22 cellular contexts compared by ENCODE assay signal in the genomic region with DNA sequence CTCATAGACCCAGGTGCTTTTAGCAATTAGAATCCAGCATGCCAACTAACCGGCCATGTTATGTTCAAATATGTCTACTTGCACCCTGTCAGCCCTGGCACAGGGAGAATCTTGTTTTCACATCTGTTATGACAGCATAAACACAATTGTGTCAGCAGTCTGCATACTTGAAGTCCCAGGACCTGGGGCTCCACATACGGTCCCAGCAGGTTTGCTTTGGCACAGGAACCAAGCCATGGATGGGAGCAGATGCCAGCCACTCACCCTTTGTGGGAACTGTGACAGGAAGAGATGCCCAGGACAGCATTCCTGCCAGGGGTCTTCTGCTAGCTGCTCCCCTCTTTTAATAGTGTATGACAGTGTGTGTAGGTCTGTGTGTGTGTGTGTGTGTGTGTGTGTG.
"Had no signal": no experiment of that assay in that cellular context is flagged by ENCODE, and none has a peak within 500 bp of the region (broad histone marks: within the 10 kb centered on the region; RNA-seq: fewer than 3 reads in every experiment).

No MANE protein-coding gene starts in this region.

- H3K27me3 Mint-ChIP-seq: activated CD8-positive, alpha-beta T cell treated with anti-CD3 and anti-CD28 coated beads for 36 hours; activated naive CD4-positive, alpha-beta T cell treated with anti-CD3 and anti-CD28 coated beads, Interleukin-2, amount 50 U/mL, for 24 hours; activated T-cell treated with anti-CD3 and anti-CD28 coated beads, Interleukin-2, amount 50 U/mL, for 24 hours had no signal

- DNase-seq: activated CD4-positive, alpha-beta T cell treated with anti-CD3 and anti-CD28 coated beads for 4 hours; activated CD8-positive, alpha-beta memory T cell treated with anti-CD3 and anti-CD28 coated beads, Interleukin-2, amount 50 U/mL, for 48 hours; activated CD8-positive, alpha-beta T cell treated with anti-CD3 and anti-CD28 coated beads for 36 hours; activated effector memory CD4-positive, alpha-beta T cell treated with Interleukin-2 at 50 U/mL for 16 hours; activated naive CD4-positive, alpha-beta T cell; activated T-cell treated with anti-CD3 and anti-CD28 coated beads, Interleukin-2, amount 50 U/mL, for 24 hours; aorta; caudate nucleus; MG63; MV-4-11; NCI-H1092 treated with DMSO at 0.1 percent for 48 hours; NCI-H1417 treated with DMSO at 0.1 percent for 48 hours; NCI-H187; NCI-H345; NCI-H510A treated with DMSO at 0.1 percent for 48 hours; NCI-H69; NK-92 treated with Interleukin-12 subunit alpha and Interleukin-12 subunit beta, amount 100 ng/mL, for 24 hours; PC-3; SHP77 treated with DMSO at 0.1 percent for 48 hours had no signal

- H3K27ac Mint-ChIP-seq: activated CD8-positive, alpha-beta T cell treated with anti-CD3 and anti-CD28 coated beads for 36 hours; activated naive CD4-positive, alpha-beta T cell treated with anti-CD3 and anti-CD28 coated beads, Interleukin-2, amount 50 U/mL, for 24 hours; activated T-cell treated with anti-CD3 and anti-CD28 coated beads, Interleukin-2, amount 50 U/mL, for 24 hours; activated T-helper 1 cell treated with anti-CD3 and anti-CD28 coated beads, Interleukin-12 subunit alpha, Interleukin-12 subunit beta, Interleukin-2, Interleukin-4 antibody, amounts not matched to agents 30 ng/mL and 10 ng/mL and 1 ng/mL, durations not matched to agents 14 hours and 24 hours and 36 hours; T-helper 1 cell treated with Interleukin-12 subunit alpha and Interleukin-12 subunit beta and Interleukin-4 antibody, amounts not matched to agents 30 μg/mL and 1 μg/mL, for 36 hours had no signal

- H3K36me3 Mint-ChIP-seq: activated naive CD4-positive, alpha-beta T cell treated with anti-CD3 and anti-CD28 coated beads, Interleukin-2, amount 50 U/mL, for 24 hours had no signal

- H3K4me3 Mint-ChIP-seq: activated CD8-positive, alpha-beta T cell treated with anti-CD3 and anti-CD28 coated beads for 36 hours; activated naive CD4-positive, alpha-beta T cell treated with anti-CD3 and anti-CD28 coated beads, Interleukin-2, amount 50 U/mL, for 24 hours; activated T-cell treated with anti-CD3 and anti-CD28 coated beads, Interleukin-2, amount 50 U/mL, for 24 hours; activated T-helper 1 cell treated with anti-CD3 and anti-CD28 coated beads, Interleukin-12 subunit alpha, Interleukin-12 subunit beta, Interleukin-2, Interleukin-4 antibody, amounts not matched to agents 30 ng/mL and 10 ng/mL and 1 ng/mL, durations not matched to agents 14 hours and 24 hours and 36 hours; T-helper 1 cell treated with Interleukin-12 subunit alpha and Interleukin-12 subunit beta and Interleukin-4 antibody, amounts not matched to agents 30 μg/mL and 1 μg/mL, for 36 hours had no signal

- H3K9me3 Mint-ChIP-seq: activated T-helper 1 cell treated with anti-CD3 and anti-CD28 coated beads, Interleukin-12 subunit alpha, Interleukin-12 subunit beta, Interleukin-2, Interleukin-4 antibody, amounts not matched to agents 30 ng/mL and 10 ng/mL and 1 ng/mL, durations not matched to agents 14 hours and 24 hours and 36 hours had no signal
